1 cellular context compared by ENCODE assay signal in genomic region chr1:200666309-200666708, GRCh38.
TF ChIP-seq lines count a peak whose summit lies in the region.

No MANE protein-coding gene starts in this region.

TF ChIP-seq in H1, 55 proteins besides CTCF, POLR2A, EP300 and RAD21:
- no peak for TF ChIP-seq BACH1 (IDR thresholded peaks at IDR 0.05; ENCODE audit: low read length)
- TF ChIP-seq CHD2 (IDR thresholded peaks at IDR 0.05; ENCODE audit: low read length): no peak
- no peak for TF ChIP-seq KDM5A (IDR thresholded peaks at IDR 0.05; ENCODE audit: low read length)
